ENCODE assay signal across 1 cellular context in genomic region chr20:35663516-35663812, GRCh38.
TF ChIP-seq lines count a peak whose summit lies in the region.

No MANE protein-coding gene starts in this region.

TF ChIP-seq in IMR-90, 13 proteins besides CTCF, POLR2A, EP300 and RAD21:
- TF ChIP-seq MAZ (IDR thresholded peaks at IDR 0.05; ENCODE audit: borderline replicate concordance, low read depth, low read length) (no peak), NFE2L2 (IDR thresholded peaks at IDR 0.05; ENCODE audit: low read depth, low read length) (no peak), MXI1 (IDR thresholded peaks at IDR 0.05; ENCODE audit: borderline replicate concordance, low read depth, low read length) (no peak), USF2 (IDR thresholded peaks at IDR 0.05; ENCODE audit: low read depth, low read length) (no peak), CEBPB (IDR thresholded peaks at IDR 0.05; ENCODE audit: low read depth, low read length) (no peak), BHLHE40 (IDR thresholded peaks at IDR 0.05; ENCODE audit: low read depth, low read length) (no peak), SMC3 (IDR thresholded peaks at IDR 0.05; ENCODE audit: low read depth, low read length) (no peak), RCOR1 (IDR thresholded peaks at IDR 0.05; ENCODE audit: insufficient replicate concordance, low read length) (no peak), CHD1 (IDR thresholded peaks at IDR 0.05; ENCODE audit: low read depth, low read length) (no peak), MAFK (IDR thresholded peaks at IDR 0.05; ENCODE audit: low read depth, low read length) (no peak), RFX5 (IDR thresholded peaks at IDR 0.05; ENCODE audit: low read depth, low read length) (no peak), FOS (IDR thresholded peaks at IDR 0.05; ENCODE audit: low read depth, low read length) (no peak)
- TF ChIP-seq, protein P1, sequence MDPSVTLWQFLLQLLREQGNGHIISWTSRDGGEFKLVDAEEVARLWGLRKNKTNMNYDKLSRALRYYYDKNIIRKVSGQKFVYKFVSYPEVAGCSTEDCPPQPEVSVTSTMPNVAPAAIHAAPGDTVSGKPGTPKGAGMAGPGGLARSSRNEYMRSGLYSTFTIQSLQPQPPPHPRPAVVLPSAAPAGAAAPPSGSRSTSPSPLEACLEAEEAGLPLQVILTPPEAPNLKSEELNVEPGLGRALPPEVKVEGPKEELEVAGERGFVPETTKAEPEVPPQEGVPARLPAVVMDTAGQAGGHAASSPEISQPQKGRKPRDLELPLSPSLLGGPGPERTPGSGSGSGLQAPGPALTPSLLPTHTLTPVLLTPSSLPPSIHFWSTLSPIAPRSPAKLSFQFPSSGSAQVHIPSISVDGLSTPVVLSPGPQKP (IDR thresholded peaks at IDR 0.05; ENCODE audit: borderline replicate concordance, low read depth, low read length), result no peak
TF ChIP-seq in IMR-90: peak in this region for 0.
